7 cellular contexts compared by ENCODE assay signal in genomic region chr2:84778921-84779320, GRCh38.
"Had no signal": no experiment of that assay in that cellular context is flagged by ENCODE, and none has a peak within 500 bp of the region (broad histone marks: within the 10 kb centered on the region; RNA-seq: fewer than 3 reads in every experiment).

No MANE protein-coding gene starts in this region.

- H3K36me3 Mint-ChIP-seq: neural progenitor cell had no signal

- H3K27ac Mint-ChIP-seq: neural progenitor cell, WTC11 had no signal

- DNase-seq: activated T-cell treated with anti-CD3 and anti-CD28 coated beads, Interleukin-2, amount 50 U/mL, for 48 hours; dorsolateral prefrontal cortex; islet precursor cell; midbrain; right lobe of liver had no signal

- H3K4me3 Mint-ChIP-seq: neural progenitor cell, WTC11 had no signal

- ATAC-seq: right lobe of liver, WTC11 had no signal
